8 cellular contexts compared by ENCODE assay signal in the genomic region with DNA sequence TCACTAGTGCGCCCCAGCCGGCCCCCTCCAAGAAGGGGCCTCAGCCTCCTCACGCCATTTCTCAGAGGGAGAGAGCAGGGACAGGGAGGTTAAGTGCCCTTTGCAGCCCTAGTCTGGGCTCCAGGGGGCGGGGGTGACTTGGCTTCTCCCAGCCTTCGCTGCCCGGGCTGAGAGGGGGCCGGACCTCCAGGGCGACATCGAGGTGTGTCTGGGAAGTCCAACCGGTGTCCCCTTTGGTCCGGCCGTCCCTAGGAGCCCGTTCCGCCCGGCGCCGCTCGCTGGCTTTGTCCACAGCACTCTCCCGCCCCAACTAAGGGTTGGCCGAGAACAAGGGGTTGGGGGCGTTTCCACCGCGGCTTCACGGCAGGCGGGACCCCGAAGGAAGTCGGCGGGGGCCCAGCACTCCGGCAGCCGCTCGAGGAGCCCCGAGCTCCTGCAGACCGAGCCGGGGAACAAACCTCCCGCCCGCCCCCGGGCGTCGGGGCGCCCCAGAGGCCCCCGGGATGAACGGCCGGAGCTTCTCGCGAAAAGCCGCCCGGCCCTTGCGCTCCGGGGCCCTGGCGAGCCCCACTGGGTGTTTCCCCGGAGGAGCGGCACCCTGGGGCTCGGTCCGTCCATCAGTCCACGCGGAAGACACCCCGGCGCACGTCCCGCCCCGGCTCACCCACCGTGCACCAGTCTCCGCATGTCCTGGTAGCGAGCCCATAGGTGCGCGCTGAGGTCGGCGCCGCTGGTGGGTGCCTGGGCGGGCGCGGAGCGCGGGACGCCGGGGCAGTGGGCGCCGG. TPM values are rescaled to one million over a fixed set of nuclear protein-coding genes. Genes with fewer than 3 reads are reported as not detected.
A peak's percentile ranks its signal among the peaks of the same experiment; 100 is the strongest.
DNase-seq lines count a peak whose midpoint lies in the region; ATAC-seq and TF ChIP-seq lines count a peak whose summit lies in the region.

No MANE protein-coding gene starts in this region.

- intact Hi-C loops in gastrocnemius medialis (cut with DNase I; ENCODE audit: low total_unique reads) = no loop called here

- H3K36me3 ChIP-seq in GM06990 (ENCODE audit: control insufficient read depth, insufficient read depth, low read length) (peaks cover 3% of the 10 kb centered on the region), right atrium auricular region (peaks cover 8% of the 10 kb centered on the region), gastrocnemius medialis (no peaks in the 10 kb centered on the region)

- no peaks in the 10 kb centered on the region for H3K27me3 Mint-ChIP-seq in activated naive CD8-positive, alpha-beta T cell

- H3K27me3 ChIP-seq in GM06990 (replicated peaks; ENCODE audit: control insufficient read depth, insufficient read depth, low read length) (no peaks in the 10 kb centered on the region), right atrium auricular region (no peaks in the 10 kb centered on the region), gastrocnemius medialis (no peaks in the 10 kb centered on the region)

- DNase-seq in GM06990 (ENCODE audit: extremely low read depth, insufficient read length) (peak; percentile 49), KBM-7 (peak; percentile 21), right atrium auricular region (ENCODE audit: low spot score) (peak; percentile 58), gastrocnemius medialis (peak in 1 of 2 donors; percentile 20), hypothalamus (lab: John Stamatoyannopoulos, UW) (no peak), hippocampal formation (lab: John Stamatoyannopoulos, UW) (no peak), OCI-M2 (lab: John Stamatoyannopoulos, UW; ENCODE audit: unreplicated experiment) (no peak)

- H3K36me3 Mint-ChIP-seq in activated naive CD8-positive, alpha-beta T cell = peaks cover 5% of the 10 kb centered on the region

- H3K9me3 Mint-ChIP-seq in activated naive CD8-positive, alpha-beta T cell (ENCODE audit: low read depth) = no peaks in the 10 kb centered on the region

- TF ChIP-seq CTCF in GM06990 (IDR thresholded peaks at IDR 0.05; ENCODE audit: insufficient read depth, low read length, poor library complexity, severe bottlenecking) = no peak
- TF ChIP-seq CTCF in right atrium auricular region (IDR thresholded peaks at IDR 0.05) = no peak
- no peak for TF ChIP-seq CTCF in gastrocnemius medialis (IDR thresholded peaks at IDR 0.05 in 4 of 5, conservative IDR thresholded peaks at IDR 0.05 in 1 of 5)

- H3K27ac Mint-ChIP-seq in activated naive CD8-positive, alpha-beta T cell = peak overlapping the region; percentile 50

- H3K27ac ChIP-seq in right atrium auricular region (peak overlapping the region; percentile 83 to 92), gastrocnemius medialis (peak overlapping the region; percentile 57 to 77 (median 66))

- H3K9me3 ChIP-seq in right atrium auricular region (no peaks in the 10 kb centered on the region), gastrocnemius medialis (no peaks in the 10 kb centered on the region)

- ATAC-seq in gastrocnemius medialis = no peak

- H3K4me3 Mint-ChIP-seq in activated naive CD8-positive, alpha-beta T cell = peak overlapping the region; percentile 82

- H3K4me1 Mint-ChIP-seq in activated naive CD8-positive, alpha-beta T cell (ENCODE audit: low read depth) = peaks cover 25% of the 10 kb centered on the region

- in situ Hi-C loops in KBM-7 (cut with MboI; ENCODE audit: low pct_unique_long_range_greater_than_20kb, low sequenced_read_pairs) = no loop called here
- in situ Hi-C loops in gastrocnemius medialis (cut with MboI; ENCODE audit: low sequenced_read_pairs in 4 of 4) = no loop called here

- no peak for TF ChIP-seq POLR2A in gastrocnemius medialis (IDR thresholded peaks at IDR 0.05)

- H3K4me1 ChIP-seq in right atrium auricular region (peaks cover 0 to 84% of the 10 kb centered on the region in 2 donors), gastrocnemius medialis (peaks cover 48 to 54% of the 10 kb centered on the region in 2 donors)

- peak overlapping the region; percentile 74 for H3K4me3 ChIP-seq in GM06990 (replicated peaks; ENCODE audit: low read depth, low read length)
- peak overlapping the region; percentile 50 to 69 for H3K4me3 ChIP-seq in right atrium auricular region
- peak overlapping the region; percentile 50 to 70 (median 63) for H3K4me3 ChIP-seq in gastrocnemius medialis

RNA-seq across cellular contexts. Expression of a gene that starts 0.6 kb away (rescaled TPM):
- 100 to 1,000 TPM in 1 of 2 donors, 10 to 100 TPM in 1; 94.0 to 146 TPM for total RNA-seq in right atrium auricular region
- 10 to 100 TPM in 1 of 4 donors, 1 to 10 TPM in 3; 4.4 to 14.7 (median 8.1) TPM for total RNA-seq in gastrocnemius medialis

RNA-seq across cellular contexts. Expression of a gene that starts 3.4 kb away (rescaled TPM):
- total RNA-seq in right atrium auricular region (1 to 10 TPM; 1.2 to 3.1 TPM), gastrocnemius medialis (10 to 100 TPM in 1 of 4 donors, 1 to 10 TPM in 1, under 1 TPM in 2; 0.31 to 26.1 (median 0.87) TPM)

RNA-seq across cellular contexts. Expression of a gene that starts 37.9 kb away (rescaled TPM):
- total RNA-seq in right atrium auricular region (10 to 100 TPM; 46.5 to 62.6 TPM), gastrocnemius medialis (10 to 100 TPM; 10.3 to 27.2 (median 23.3) TPM)

Comparison
In these comparisons a context has a peak if more than half of its experiments do, and no peak if none do; other contexts are left out.
1. DNase-seq: peak in GM06990 (single experiment), KBM-7 (single experiment) and right atrium auricular region (single experiment); none in hypothalamus (0 of 51), hippocampal formation (0 of 2) and OCI-M2 (single experiment).
2. RNA of a gene that starts 0.6 kb away (total RNA-seq): 94.0 to 146 TPM in right atrium auricular region; 4.4 to 14.7 TPM in gastrocnemius medialis; every median in the first group is over 4 times any median in the second.
3. Peak in every context shown above with its lines, with median percentiles within 50 percentile points of each other: H3K4me3 ChIP-seq.